In genomic region chr19:52786464-52787354, GRCh38 we compare ENCODE assay signal across 8 cellular contexts. TPM values are rescaled to one million over a fixed set of nuclear protein-coding genes. Genes with fewer than 3 reads are reported as not detected.
DNase-seq lines count a peak whose midpoint lies in the region; TF ChIP-seq lines count a peak whose summit lies in the region.
"Not testable (repeated sequence)": the region's sequence is repeated elsewhere in the genome, so short reads cannot be mapped to it uniquely, and the experiment has no call there.

Gene ZNF600, minus strand, starts transcription at chr19:52786791. Its CDS starts 7,903 bp downstream, at chr19:52778888.

- not testable (repeated sequence) for H3K27ac ChIP-seq in GM23248, neural progenitor cell

- H3K27me3 Mint-ChIP-seq in neural progenitor cell (ENCODE audit: insufficient read depth, low read depth), result peaks cover 11% of the 10 kb centered on the region

- H3K79me2 ChIP-seq in GM23248 (ENCODE audit: insufficient read depth); neural progenitor cell (ENCODE audit: low read depth): not testable (repeated sequence)

- not testable (repeated sequence) for H3F3A ChIP-seq in GM23248 (ENCODE audit: insufficient read depth); neural progenitor cell (ENCODE audit: low read depth)

- not testable (repeated sequence) for H3K27me3 ChIP-seq in GM23248 (replicated peaks; ENCODE audit: insufficient read depth)
- H3K27me3 ChIP-seq in neural progenitor cell, result peaks cover 45% of the 10 kb centered on the region

- H3K4me1 Mint-ChIP-seq in neural progenitor cell, result not testable (repeated sequence)

- H3K9me3 ChIP-seq in GM23248 (ENCODE audit: low read depth); neural progenitor cell (ENCODE audit: low read depth): not testable (repeated sequence)

- H3K36me3 Mint-ChIP-seq in neural progenitor cell, result not testable (repeated sequence)

- WGBS in GM23248 (ENCODE audit: low coverage in 1 of 2, low lambda C conversion rate in 2 of 2, missing lambda C conversion rate in 2 of 2), 2 experiments, result 2 to 3% methylated on average over 40 to 44 of the region's 47 CpGs

- not testable (repeated sequence) for H3K27ac Mint-ChIP-seq in neural progenitor cell

- not testable (repeated sequence) for H3K36me3 ChIP-seq in GM23248 (ENCODE audit: low read depth); neural progenitor cell

- TF ChIP-seq CTCF in neural progenitor cell (IDR thresholded peaks at IDR 0.05), result peak; percentile 18

- not testable (repeated sequence) for H3K9me2 ChIP-seq in GM23248 (ENCODE audit: insufficient read depth)

- H3K4me1 ChIP-seq in GM23248 (ENCODE audit: insufficient read depth); neural progenitor cell: not testable (repeated sequence)

- H3K9ac ChIP-seq in GM23248, result peak within 1 kb of the TSS; percentile 78
- H3K9ac ChIP-seq in neural progenitor cell, result not testable (repeated sequence)

- H3K4me2 ChIP-seq in GM23248 (ENCODE audit: unreplicated experiment), result peak within 1 kb of the TSS; percentile 93
- H3K4me2 ChIP-seq in neural progenitor cell, result peak within 1 kb of the TSS; percentile 94

- H3K4me3 Mint-ChIP-seq in neural progenitor cell, result peak within 1 kb of the TSS; percentile 88

- H2AFZ ChIP-seq in GM23248 (peak within 1 kb of the TSS; percentile 99), neural progenitor cell (replicated peaks) (peak within 1 kb of the TSS; percentile 93)

- not testable (repeated sequence) for H4K20me1 ChIP-seq in GM23248 (ENCODE audit: insufficient read depth); neural progenitor cell (ENCODE audit: low read depth)

- H3K9me3 Mint-ChIP-seq in neural progenitor cell, result peaks cover 37% of the 10 kb centered on the region

- H3K4me3 ChIP-seq in GM23248 (peak within 1 kb of the TSS; percentile 90), neural progenitor cell (peak within 1 kb of the TSS; percentile 82)

- in situ Hi-C loops in GM23248 (cut with MboI), result not testable (repeated sequence)

- DNase-seq in EH (ENCODE audit: low read depth), result peak; percentile 77
- peak; percentile 87 for DNase-seq in GM23248
- peak; percentile 84 for DNase-seq in LoVo (ENCODE audit: low spot score)
- peak; percentile 27 to 66 for DNase-seq in SW 1271 (lab: John Stamatoyannopoulos, UW)
- DNase-seq in activated naive CD4-positive, alpha-beta T cell treated with anti-CD3 and anti-CD28 coated beads, Interleukin-2, amount 50 U/mL, for 16 hours, result peak; percentile 77
- DNase-seq in germinal center (ENCODE audit: low spot score), result peak; percentile 69
- DNase-seq in neural progenitor cell (ENCODE audit: low spot score), result peak; percentile 83
- DNase-seq in stimulated activated naive CD4-positive, alpha-beta T cell treated with Interleukin-2 at 50 U/mL for 16 hours (lab: John Stamatoyannopoulos, UW), result peak; percentile 85

RNA-seq across cellular contexts. Expression of gene ZNF600, which starts in this region (rescaled TPM):
- total RNA-seq in GM23248 (2014; rRNA removed; shearing (Covaris generic)), result 1.8 and 1.9 TPM in 2 replicates
- 3.2 and 3.5 TPM in 2 replicates for polyA plus RNA-seq in GM23248 (2016; fragmentation: Nextera tagmentation; extraction: Ambion mirVana)
- 2.7 and 3.5 TPM in 2 replicates for total RNA-seq in neural progenitor cell (ENCODE audit: low replicate concordance)
